Comparison of ENCODE assay signal across 28 cellular contexts in genomic region chr14:38090506-38090905, GRCh38.
"Had no signal": no experiment of that assay in that cellular context is flagged by ENCODE, and none has a peak within 500 bp of the region (broad histone marks: within the 10 kb centered on the region; RNA-seq: fewer than 3 reads in every experiment).

No MANE protein-coding gene starts in this region.

- H3K27ac ChIP-seq: gastrocnemius medialis, left ventricle myocardium inferior, parathyroid adenoma, psoas muscle, sigmoid colon, stomach, thyroid gland, upper lobe of right lung had no signal

- H3K4me1 ChIP-seq: gastrocnemius medialis, left ventricle myocardium inferior, parathyroid adenoma, psoas muscle, sigmoid colon, stomach, thyroid gland had no signal

- ATAC-seq: activated CD8-positive, alpha-beta T cell treated with anti-CD3 and anti-CD28 coated beads for 36 hours; activated naive CD8-positive, alpha-beta T cell treated with anti-CD3 and anti-CD28 coated beads, Interleukin-2, amount 50 U/mL, for 24 hours; activated T-cell treated with anti-CD3 and anti-CD28 coated beads, Interleukin-2, amount 50 U/mL, for 4 hours; effector memory CD8-positive, alpha-beta T cell; gastrocnemius medialis; mucosa of descending colon; psoas muscle; stimulated activated memory B cell treated with anti-CD40 and anti-IgM and Interleukin-4, amounts not matched to agents 10 μg/mL and 1 μg/mL and 100 μg/mL, for 72 hours; upper lobe of right lung had no signal

- H3K36me3 ChIP-seq: gastrocnemius medialis, left ventricle myocardium inferior, sigmoid colon, stomach, thyroid gland, upper lobe of right lung had no signal

- H3K27me3 ChIP-seq: gastrocnemius medialis, sigmoid colon, stomach, thyroid gland, upper lobe of right lung had no signal

- H3K79me2 ChIP-seq: parathyroid adenoma had no signal

- H3K27me3 Mint-ChIP-seq: activated B cell treated with CpG ODN at 0.5 μM for 24 hours; activated CD8-positive, alpha-beta T cell treated with anti-CD3 and anti-CD28 coated beads for 36 hours; activated naive CD4-positive, alpha-beta T cell treated with anti-CD3 and anti-CD28 coated beads, Interleukin-2, amount 50 U/mL, for 24 hours; activated naive CD8-positive, alpha-beta T cell treated with anti-CD3 and anti-CD28 coated beads, Interleukin-2, amount 50 U/mL, for 24 hours; effector memory CD8-positive, alpha-beta T cell; stimulated activated memory B cell treated with anti-CD40 and anti-IgM and Interleukin-4, amounts not matched to agents 10 μg/mL and 1 μg/mL and 100 μg/mL, for 72 hours had no signal

- H3K4me1 Mint-ChIP-seq: activated B cell treated with CpG ODN at 0.5 μM for 24 hours; stimulated activated memory B cell treated with anti-CD40 and anti-IgM and Interleukin-4, amounts not matched to agents 10 μg/mL and 1 μg/mL and 100 μg/mL, for 72 hours had no signal

- DNase-seq: activated B cell treated with CpG ODN at 0.5 μM for 24 hours; activated CD4-positive, alpha-beta T cell treated with anti-CD3 and anti-CD28 coated beads, Interleukin-2, amount 50 U/mL, for 1 hour; activated CD8-positive, alpha-beta T cell treated with anti-CD3 and anti-CD28 coated beads for 36 hours; activated naive CD8-positive, alpha-beta T cell treated with anti-CD3 and anti-CD28 coated beads, Interleukin-2, amount 50 U/mL, for 24 hours; activated T-cell treated with anti-CD3 and anti-CD28 coated beads, Interleukin-2, amount 50 U/mL, for 4 hours; amygdala; caudate nucleus; cortex of kidney; effector memory CD8-positive, alpha-beta T cell; erythroblast; gastrocnemius medialis; glutamatergic neuron; left ventricle myocardium inferior; mucosa of descending colon; nucleus accumbens; psoas muscle; sigmoid colon; small intestine; stimulated activated CD4-positive, alpha-beta T cell treated with anti-CD3 and anti-CD28 coated beads, Interleukin-4, amount 100 ng/mL, for 4 hours; stimulated activated CD8-positive, alpha-beta memory T cell treated with anti-CD3 and anti-CD28 coated beads, Interleukin-4, amount 100 ng/mL, for 48 hours; stomach; thyroid gland; upper lobe of right lung had no signal

- H3K36me3 Mint-ChIP-seq: stimulated activated memory B cell treated with anti-CD40 and anti-IgM and Interleukin-4, amounts not matched to agents 10 μg/mL and 1 μg/mL and 100 μg/mL, for 72 hours had no signal

- H3K27ac Mint-ChIP-seq: activated B cell treated with CpG ODN at 0.5 μM for 24 hours; activated CD8-positive, alpha-beta T cell treated with anti-CD3 and anti-CD28 coated beads for 36 hours; activated naive CD8-positive, alpha-beta T cell treated with anti-CD3 and anti-CD28 coated beads, Interleukin-2, amount 50 U/mL, for 24 hours; activated T-helper 2 cell treated with anti-CD3 and anti-CD28 coated beads, Interferon-gamma antibody, Interleukin-2, Interleukin-4, amounts not matched to agents 10 μg/mL and 5 μg/mL and 100 μg/mL, durations not matched to agents 14 hours and 24 hours and 36 hours; stimulated activated memory B cell treated with anti-CD40 and anti-IgM and Interleukin-4, amounts not matched to agents 10 μg/mL and 1 μg/mL and 100 μg/mL, for 72 hours had no signal

- H3K4me3 Mint-ChIP-seq: activated B cell treated with CpG ODN at 0.5 μM for 24 hours; activated CD8-positive, alpha-beta T cell treated with anti-CD3 and anti-CD28 coated beads for 36 hours; activated naive CD4-positive, alpha-beta T cell treated with anti-CD3 and anti-CD28 coated beads, Interleukin-2, amount 50 U/mL, for 24 hours; activated naive CD8-positive, alpha-beta T cell treated with anti-CD3 and anti-CD28 coated beads, Interleukin-2, amount 50 U/mL, for 24 hours; activated T-cell treated with anti-CD3 and anti-CD28 coated beads, Interleukin-2, amount 50 U/mL, for 4 hours; stimulated activated memory B cell treated with anti-CD40 and anti-IgM and Interleukin-4, amounts not matched to agents 10 μg/mL and 1 μg/mL and 100 μg/mL, for 72 hours had no signal

- H3K4me3 ChIP-seq: gastrocnemius medialis, left ventricle myocardium inferior, lung, mucosa of descending colon, psoas muscle, sigmoid colon, stomach, thyroid gland, upper lobe of right lung had no signal

- H3K9me3 ChIP-seq: thyroid gland had no signal

- H3K9ac ChIP-seq: parathyroid adenoma had no signal

- H2AFZ ChIP-seq: parathyroid adenoma had no signal
